Comparison of ENCODE assay signal across 8 cellular contexts in the genomic region with DNA sequence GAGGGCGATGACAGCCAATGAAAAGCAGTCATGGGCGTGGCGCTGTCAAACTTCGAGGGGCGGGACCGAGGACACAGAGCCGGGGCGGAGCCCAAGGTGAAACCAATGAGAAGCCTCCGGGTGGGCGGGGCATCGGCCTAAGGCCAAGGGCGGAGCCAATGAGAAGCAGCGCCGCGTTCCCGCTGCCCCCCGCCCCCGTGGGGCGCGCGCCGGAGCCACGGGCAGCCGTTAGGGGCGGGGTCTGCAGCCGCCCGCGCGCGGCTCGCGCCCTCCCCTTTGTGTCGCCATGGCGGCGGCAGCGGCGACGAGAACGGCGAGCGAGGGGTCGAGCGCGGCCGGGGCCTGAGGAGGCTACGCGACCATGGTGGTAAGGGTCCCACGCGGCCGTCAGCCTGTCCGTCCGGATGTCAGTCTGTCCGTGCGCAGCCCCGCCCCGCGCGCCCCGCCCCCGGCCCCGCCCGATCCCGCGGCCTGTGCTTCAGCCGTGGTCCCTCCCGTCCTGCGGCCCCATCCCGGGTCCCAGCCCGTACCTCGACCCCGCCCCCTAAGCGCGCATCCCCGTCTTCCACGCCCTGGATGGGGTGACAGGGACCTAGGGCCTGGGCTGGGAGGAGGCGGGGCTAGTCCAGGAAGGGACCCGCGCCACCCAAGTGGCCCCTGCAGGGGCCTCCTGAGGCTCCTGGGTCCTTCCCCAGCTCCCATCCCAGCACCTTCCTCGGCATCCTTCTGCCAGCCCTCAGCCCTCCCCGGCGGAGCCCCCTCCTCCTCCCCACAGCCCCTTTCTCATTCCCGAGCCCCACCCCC. TPM values are rescaled to one million over a fixed set of nuclear protein-coding genes. Genes with fewer than 3 reads are reported as not detected.
DNase-seq lines count a peak whose midpoint lies in the region; ATAC-seq, FAIRE-seq and TF ChIP-seq lines count a peak whose summit lies in the region.

A gene with protein sequence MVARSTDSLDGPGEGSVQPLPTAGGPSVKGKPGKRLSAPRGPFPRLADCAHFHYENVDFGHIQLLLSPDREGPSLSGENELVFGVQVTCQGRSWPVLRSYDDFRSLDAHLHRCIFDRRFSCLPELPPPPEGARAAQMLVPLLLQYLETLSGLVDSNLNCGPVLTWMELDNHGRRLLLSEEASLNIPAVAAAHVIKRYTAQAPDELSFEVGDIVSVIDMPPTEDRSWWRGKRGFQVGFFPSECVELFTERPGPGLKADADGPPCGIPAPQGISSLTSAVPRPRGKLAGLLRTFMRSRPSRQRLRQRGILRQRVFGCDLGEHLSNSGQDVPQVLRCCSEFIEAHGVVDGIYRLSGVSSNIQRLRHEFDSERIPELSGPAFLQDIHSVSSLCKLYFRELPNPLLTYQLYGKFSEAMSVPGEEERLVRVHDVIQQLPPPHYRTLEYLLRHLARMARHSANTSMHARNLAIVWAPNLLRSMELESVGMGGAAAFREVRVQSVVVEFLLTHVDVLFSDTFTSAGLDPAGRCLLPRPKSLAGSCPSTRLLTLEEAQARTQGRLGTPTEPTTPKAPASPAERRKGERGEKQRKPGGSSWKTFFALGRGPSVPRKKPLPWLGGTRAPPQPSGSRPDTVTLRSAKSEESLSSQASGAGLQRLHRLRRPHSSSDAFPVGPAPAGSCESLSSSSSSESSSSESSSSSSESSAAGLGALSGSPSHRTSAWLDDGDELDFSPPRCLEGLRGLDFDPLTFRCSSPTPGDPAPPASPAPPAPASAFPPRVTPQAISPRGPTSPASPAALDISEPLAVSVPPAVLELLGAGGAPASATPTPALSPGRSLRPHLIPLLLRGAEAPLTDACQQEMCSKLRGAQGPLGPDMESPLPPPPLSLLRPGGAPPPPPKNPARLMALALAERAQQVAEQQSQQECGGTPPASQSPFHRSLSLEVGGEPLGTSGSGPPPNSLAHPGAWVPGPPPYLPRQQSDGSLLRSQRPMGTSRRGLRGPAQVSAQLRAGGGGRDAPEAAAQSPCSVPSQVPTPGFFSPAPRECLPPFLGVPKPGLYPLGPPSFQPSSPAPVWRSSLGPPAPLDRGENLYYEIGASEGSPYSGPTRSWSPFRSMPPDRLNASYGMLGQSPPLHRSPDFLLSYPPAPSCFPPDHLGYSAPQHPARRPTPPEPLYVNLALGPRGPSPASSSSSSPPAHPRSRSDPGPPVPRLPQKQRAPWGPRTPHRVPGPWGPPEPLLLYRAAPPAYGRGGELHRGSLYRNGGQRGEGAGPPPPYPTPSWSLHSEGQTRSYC (plus strand): TSS at position 267 of the 804 bp plus-strand sequence. CDS start 95 bp downstream, at position 362.

- no peaks in the 10 kb centered on the region for H3K9me3 Mint-ChIP-seq in activated naive CD8-positive, alpha-beta T cell treated with anti-CD3 and anti-CD28 coated beads, Interleukin-2, amount 10 ng/mL, durations not matched to agents 7 days and 5 days

- intact Hi-C loops in Right ventricle myocardium superior (cut with DNase I) = no loop called here
- intact Hi-C loops in pancreas (cut with DNase I) = no loop called here
- intact Hi-C loops in tibial artery (cut with DNase I; ENCODE audit: low total_unique reads) = no loop called here

- peak within 1 kb of the TSS; percentile 88 for H3K27ac Mint-ChIP-seq in activated naive CD8-positive, alpha-beta T cell treated with anti-CD3 and anti-CD28 coated beads, Interleukin-2, amount 10 ng/mL, durations not matched to agents 7 days and 5 days

- no peaks in the 10 kb centered on the region for H3K36me3 ChIP-seq in pancreas
- H3K36me3 ChIP-seq in tibial artery = peaks cover 7 to 31% (median 14%) of the 10 kb centered on the region in 3 donors

- DNase-seq in GM12891 (ENCODE audit: insufficient read length, low spot score) = peak; percentile 98
- peak; percentile 80 for DNase-seq in NCI-H1417 treated with DMSO at 0.1 percent for 48 hours (lab: John Stamatoyannopoulos, UW)
- peak; percentile 76 to 88 for DNase-seq in SW 1271 (lab: John Stamatoyannopoulos, UW)
- DNase-seq in activated naive CD8-positive, alpha-beta T cell treated with anti-CD3 and anti-CD28 coated beads, Interleukin-2, amount 10 ng/mL, durations not matched to agents 7 days and 5 days = peak; percentile 99
- DNase-seq in Right ventricle myocardium superior = peak; percentile 100
- DNase-seq in pancreas = peak; percentile 99 to 100 (median 100)
- peak; percentile 99 for DNase-seq in tibial artery

- ATAC-seq in HG02798 (IDR thresholded peaks at IDR 0.05; ENCODE audit: poor library complexity, unreplicated experiment) (peak; percentile 98), Right ventricle myocardium superior (ENCODE audit: poor library complexity) (peak; percentile 99), pancreas (peak; percentile 99 to 100 (median 99))
- ATAC-seq in activated naive CD8-positive, alpha-beta T cell treated with anti-CD3 and anti-CD28 coated beads, Interleukin-2, amount 10 ng/mL, durations not matched to agents 7 days and 5 days (ENCODE audit: low read depth) = peak; percentile 92

- H3K4me1 ChIP-seq in pancreas (no peaks in the 10 kb centered on the region), tibial artery (peaks cover 0 to 19% (median 15%) of the 10 kb centered on the region in 4 donors)

- POLR2A ChIA-PET in activated naive CD8-positive, alpha-beta T cell treated with anti-CD3 and anti-CD28 coated beads, Interleukin-2, amount 10 ng/mL, durations not matched to agents 7 days and 5 days (lab: Charles Lee) = interaction anchor here (0.7 to 1.2 kb wide), 2 partner anchors 13 to 278 kb away, joined by 3 read pairs; a partner anchor contains a TSS

- H3K9me3 ChIP-seq in pancreas (no peaks in the 10 kb centered on the region), tibial artery (no peaks in the 10 kb centered on the region)

- H3K27me3 ChIP-seq in pancreas (no peaks in the 10 kb centered on the region), tibial artery (no peaks in the 10 kb centered on the region)

- H3K4me3 Mint-ChIP-seq in activated naive CD8-positive, alpha-beta T cell treated with anti-CD3 and anti-CD28 coated beads, Interleukin-2, amount 10 ng/mL, durations not matched to agents 7 days and 5 days = peak within 1 kb of the TSS; percentile 95

- H3K4me3 ChIP-seq in pancreas (peak within 1 kb of the TSS; percentile 70 to 95 (median 76)), tibial artery (peak within 1 kb of the TSS; percentile 92 to 93)

- no peak for TF ChIP-seq POLR2A in GM12891 (IDR thresholded peaks at IDR 0.05; ENCODE audit: low read depth, low read length)

- FAIRE-seq in GM12891 (lab: Jason Lieb, UNC) (peak; percentile 97), pancreas (lab: Jason Lieb, UNC) (peak; percentile 20)

- H3K27me3 Mint-ChIP-seq in activated naive CD8-positive, alpha-beta T cell treated with anti-CD3 and anti-CD28 coated beads, Interleukin-2, amount 10 ng/mL, durations not matched to agents 7 days and 5 days = no peaks in the 10 kb centered on the region

- WGBS in pancreas, 2 donors = 0 to 1% methylated on average over 29 to 82 of the region's 82 CpGs

- TF ChIP-seq CTCF in pancreas (IDR thresholded peaks at IDR 0.05) (no peak), tibial artery (IDR thresholded peaks at IDR 0.05) (no peak)

- peaks cover 1% of the 10 kb centered on the region for H3K36me3 Mint-ChIP-seq in activated naive CD8-positive, alpha-beta T cell treated with anti-CD3 and anti-CD28 coated beads, Interleukin-2, amount 10 ng/mL, durations not matched to agents 7 days and 5 days

- H3K27ac ChIP-seq in pancreas (no peak within 1 kb of the TSS), tibial artery (peak within 1 kb of the TSS; percentile 71 to 72)

- peaks cover 22% of the 10 kb centered on the region for H3K4me1 Mint-ChIP-seq in activated naive CD8-positive, alpha-beta T cell treated with anti-CD3 and anti-CD28 coated beads, Interleukin-2, amount 10 ng/mL, durations not matched to agents 7 days and 5 days

TF ChIP-seq in GM12891, 5 proteins besides CTCF, POLR2A, EP300 and RAD21:
- TF ChIP-seq SPI1 (IDR thresholded peaks at IDR 0.05; ENCODE audit: low read depth, low read length) (no peak), POU2F2 (IDR thresholded peaks at IDR 0.05; ENCODE audit: low read depth, low read length) (no peak), POLR2AphosphoS5 (IDR thresholded peaks at IDR 0.05; ENCODE audit: low read depth, low read length) (no peak), PAX5 (IDR thresholded peaks at IDR 0.05; ENCODE audit: insufficient read depth, low read length, severe bottlenecking) (no peak), TAF1 (IDR thresholded peaks at IDR 0.05; ENCODE audit: low read depth, low read length) (no peak)

RNA-seq across cellular contexts. Expression of the gene that starts here (rescaled TPM):
- polyA plus RNA-seq in GM12891 (2012; ENCODE audit: low read depth, missing spikeins) = 23.5 TPM
- total RNA-seq in activated naive CD8-positive, alpha-beta T cell treated with anti-CD3 and anti-CD28 coated beads, Interleukin-2, amount 10 ng/mL, durations not matched to agents 7 days and 5 days = 10 to 100 TPM; 64.4 to 76.5 TPM
- total RNA-seq in Right ventricle myocardium superior (3.0 TPM), pancreas (10 to 100 TPM in 2 of 6 donors, 1 to 10 TPM in 4; 2.7 to 13.9 (median 8.0) TPM)
- polyA plus RNA-seq in pancreas = 10 to 100 TPM; 23.8 to 39.6 TPM

Comparison
In these comparisons a context has a peak if more than half of its experiments do, and no peak if none do; other contexts are left out.
1. RNA of the gene that starts here (total RNA-seq): 64.4 to 76.5 TPM in activated naive CD8-positive, alpha-beta T cell treated with anti-CD3 and anti-CD28 coated beads, Interleukin-2, amount 10 ng/mL, durations not matched to agents 7 days and 5 days; 2.7 to 13.9 TPM in pancreas and 3.0 TPM in Right ventricle myocardium superior (single experiment); every median in the first group is over 4 times any median in the second.
2. H3K27ac ChIP-seq: peak in tibial artery (2 of 2); none in pancreas (0 of 4).
3. Peak in every context shown above with its lines, with median percentiles within 50 percentile points of each other: DNase-seq and ATAC-seq.